12 cellular contexts compared by ENCODE assay signal in genomic region chr6:157036245-157036681, GRCh38.
DNase-seq lines count a peak whose midpoint lies in the region; ATAC-seq and TF ChIP-seq lines count a peak whose summit lies in the region.
"Had no signal": no experiment of that assay in that cellular context is flagged by ENCODE, and none has a peak within 500 bp of the region (broad histone marks: within the 10 kb centered on the region; RNA-seq: fewer than 3 reads in every experiment).

No MANE protein-coding gene starts in this region.

- no peak overlapping the region for H3K4me3 Mint-ChIP-seq in activated T-cell treated with anti-CD3 and anti-CD28 coated beads, Interleukin-2, amount 50 U/mL, for 72 hours
- H3K4me3 Mint-ChIP-seq: CD8-positive, alpha-beta T cell; naive B cell had no signal

- peaks cover 28% of the 10 kb centered on the region for H3K4me1 ChIP-seq in osteoblast (ENCODE audit: insufficient read depth, low read length)

- H2AFZ ChIP-seq in osteoblast (ENCODE audit: low read length): no peak overlapping the region

- H3K9me3 Mint-ChIP-seq in activated T-cell treated with anti-CD3 and anti-CD28 coated beads, Interleukin-2, amount 50 U/mL, for 72 hours: no peaks in the 10 kb centered on the region
- H3K9me3 Mint-ChIP-seq: CD8-positive, alpha-beta T cell; naive B cell had no signal

- H3K9ac ChIP-seq in SK-N-MC (ENCODE audit: insufficient read length): no peak overlapping the region

- peaks cover 0 to 2% of the 10 kb centered on the region in 2 donors for H3K36me3 Mint-ChIP-seq in activated T-cell treated with anti-CD3 and anti-CD28 coated beads, Interleukin-2, amount 50 U/mL, for 72 hours (ENCODE audit: insufficient read depth in 2 of 2)
- H3K36me3 Mint-ChIP-seq: naive B cell had no signal

- ATAC-seq in activated T-cell treated with anti-CD3 and anti-CD28 coated beads, Interleukin-2, amount 50 U/mL, for 72 hours (replicated peaks in 1 of 2): no peak
- ATAC-seq in HG03521 (IDR thresholded peaks at IDR 0.05; ENCODE audit: unreplicated experiment) (no peak), HG02973 (IDR thresholded peaks at IDR 0.05; ENCODE audit: unreplicated experiment) (no peak), GM18868 (IDR thresholded peaks at IDR 0.05; ENCODE audit: unreplicated experiment) (no peak)
- ATAC-seq: CD8-positive, alpha-beta T cell had no signal

- peaks cover 53% of the 10 kb centered on the region for H3K79me2 ChIP-seq in osteoblast (ENCODE audit: insufficient read depth, low read length)

- H3K36me3 ChIP-seq in SK-N-MC (ENCODE audit: insufficient read depth, low read length) (no peaks in the 10 kb centered on the region), osteoblast (ENCODE audit: insufficient read depth, low read length) (no peaks in the 10 kb centered on the region)

- H3K27me3 Mint-ChIP-seq in activated T-cell treated with anti-CD3 and anti-CD28 coated beads, Interleukin-2, amount 50 U/mL, for 72 hours (ENCODE audit: low read depth): no peaks in the 10 kb centered on the region
- H3K27me3 Mint-ChIP-seq: naive B cell had no signal

- no peak overlapping the region for H3K27ac Mint-ChIP-seq in activated T-cell treated with anti-CD3 and anti-CD28 coated beads, Interleukin-2, amount 50 U/mL, for 72 hours
- H3K27ac Mint-ChIP-seq: CD8-positive, alpha-beta T cell; naive B cell had no signal

- no peaks in the 10 kb centered on the region for H3K27me3 ChIP-seq in osteoblast (ENCODE audit: insufficient read depth, low read length)

- peaks cover 30% of the 10 kb centered on the region for H3K4me1 Mint-ChIP-seq in activated T-cell treated with anti-CD3 and anti-CD28 coated beads, Interleukin-2, amount 50 U/mL, for 72 hours (ENCODE audit: low read depth)

- no peak for TF ChIP-seq CTCF in fibroblast of pulmonary artery (IDR thresholded peaks at IDR 0.05; ENCODE audit: low read length, missing control alignments)
- no peak for TF ChIP-seq CTCF in osteoblast (IDR thresholded peaks at IDR 0.05; ENCODE audit: extremely low read depth, low read depth, low read length)

- peak; percentile 68 for DNase-seq in CD1c-positive myeloid dendritic cell (ENCODE audit: extremely low spot score)
- DNase-seq in SK-N-MC (ENCODE audit: low read depth, low spot score): no peak
- DNase-seq in fibroblast of pulmonary artery (ENCODE audit: low read depth): peak; percentile 67
- DNase-seq in osteoblast (ENCODE audit: insufficient read length, low spot score, missing footprints): peak; percentile 21
- no peak for DNase-seq in activated T-cell treated with anti-CD3 and anti-CD28 coated beads, Interleukin-2, amount 50 U/mL, for 72 hours
- DNase-seq: activated effector memory CD4-positive, alpha-beta T cell treated with Interleukin-2 at 50 U/mL for 16 hours; CD8-positive, alpha-beta T cell; naive B cell; NCI-H226 had no signal

- H3K27ac ChIP-seq in SK-N-MC (peak overlapping the region; percentile 36), osteoblast (ENCODE audit: low read depth, low read length) (peak overlapping the region; percentile 5)

- H3K9me3 ChIP-seq in SK-N-MC (ENCODE audit: low read depth, low read length): no peaks in the 10 kb centered on the region
- no peaks in the 10 kb centered on the region for H3K9me3 ChIP-seq in osteoblast (ENCODE audit: low read depth, low read length)

- H3K4me2 ChIP-seq in osteoblast (ENCODE audit: insufficient read depth, low read length): peak overlapping the region; percentile 26

- H4K20me1 ChIP-seq in osteoblast (ENCODE audit: insufficient read depth, low read length): no peaks in the 10 kb centered on the region

- no peak overlapping the region for H3K4me3 ChIP-seq in SK-N-MC
- no peak overlapping the region for H3K4me3 ChIP-seq in fibroblast of pulmonary artery (replicated peaks; ENCODE audit: low read depth, low read length)
- H3K4me3 ChIP-seq in osteoblast (ENCODE audit: insufficient read depth, low read length): no peak overlapping the region

Comparison
In these comparisons a context has a peak if more than half of its experiments do, and no peak if none do; other contexts are left out.
1. DNase-seq: peak in CD1c-positive myeloid dendritic cell (single experiment), fibroblast of pulmonary artery (single experiment) and osteoblast (single experiment); none in SK-N-MC (single experiment) and activated T-cell treated with anti-CD3 and anti-CD28 coated beads, Interleukin-2, amount 50 U/mL, for 72 hours (0 of 2).